In the genomic region with DNA sequence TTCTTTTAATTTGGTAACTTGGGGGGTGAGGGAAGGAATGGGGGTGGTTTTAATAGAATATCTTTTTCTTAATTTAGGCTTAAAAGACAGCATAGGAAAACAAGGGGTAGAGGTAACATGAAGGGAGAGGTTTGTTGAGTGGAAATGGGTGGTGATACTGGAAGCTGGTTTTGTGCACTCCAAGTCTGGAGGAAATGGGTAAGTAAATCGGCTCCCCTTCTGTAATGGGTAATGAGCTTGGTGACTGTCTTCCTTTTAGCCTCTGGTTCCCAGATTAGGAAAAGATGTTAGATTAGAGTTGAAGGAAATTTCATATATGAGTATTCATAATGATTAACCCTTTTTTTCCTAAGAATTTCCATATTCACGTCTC, we compare ENCODE assay signal across 2 cellular contexts.
TF ChIP-seq lines count a peak whose summit lies in the region.

No MANE protein-coding gene starts in this region.

TF ChIP-seq in HCT116, 20 proteins besides CTCF, POLR2A, EP300 and RAD21:
- TF ChIP-seq ZFX (IDR thresholded peaks at IDR 0.05) (no peak), YY1 (IDR thresholded peaks at IDR 0.05; ENCODE audit: extremely low read depth, insufficient replicate concordance, low read depth, low read length) (no peak), POLR2AphosphoS5 (IDR thresholded peaks at IDR 0.05; ENCODE audit: low read depth, low read length) (no peak), CBX3 (IDR thresholded peaks at IDR 0.05; ENCODE audit: low read depth) (no peak), ATF3 (IDR thresholded peaks at IDR 0.05) (no peak)
TF ChIP-seq in HCT116: peak in this region for 0.

TF ChIP-seq in WTC11, 78 proteins besides CTCF, POLR2A, EP300 and RAD21:
- TF ChIP-seq ARID4B (CRISPR knock-in tag; IDR thresholded peaks at IDR 0.05; ENCODE audit: borderline replicate concordance) (no peak), SOX15 (CRISPR knock-in tag; IDR thresholded peaks at IDR 0.05) (no peak)
